ENCODE assay signal across 1 cellular context in genomic region chr17:46870116-46870803, GRCh38.
TF ChIP-seq lines count a peak whose summit lies in the region.

No MANE protein-coding gene starts in this region.

TF ChIP-seq in HepG2, 621 proteins besides CTCF, POLR2A, EP300 and RAD21 (continued from another document and continues in another):
- TF ChIP-seq ZNF564 (CRISPR knock-in tag; IDR thresholded peaks at IDR 0.05) (no peak), POLR2G (IDR thresholded peaks at IDR 0.05; ENCODE audit: low read depth, low read length) (peak; percentile 61), MXD1 (CRISPR knock-in tag; IDR thresholded peaks at IDR 0.05) (no peak; the same call in 1 of the 2 replicates), ZFP82 (CRISPR knock-in tag; IDR thresholded peaks at IDR 0.05; ENCODE audit: borderline replicate concordance) (no peak), ERF (CRISPR knock-in tag; IDR thresholded peaks at IDR 0.05) (peak; percentile 26; the same call in 1 of the 2 replicates), HMGXB4 (CRISPR knock-in tag; IDR thresholded peaks at IDR 0.05; ENCODE audit: borderline replicate concordance in 1 of 2, low read depth in 1 of 2) (peak in 1 of 2 experiments; percentile 14; a peak in 1 of 4 replicates), GPN1 (CRISPR knock-in tag; IDR thresholded peaks at IDR 0.05; ENCODE audit: borderline replicate concordance) (no peak), ZNF691 (CRISPR knock-in tag; IDR thresholded peaks at IDR 0.05; ENCODE audit: borderline replicate concordance, low read depth) (no peak), ZNF382 (CRISPR knock-in tag; IDR thresholded peaks at IDR 0.05; ENCODE audit: borderline replicate concordance) (no peak), LBX2 (CRISPR knock-in tag; IDR thresholded peaks at IDR 0.05; ENCODE audit: borderline replicate concordance) (no peak), ZNF484 (CRISPR knock-in tag; IDR thresholded peaks at IDR 0.05; ENCODE audit: borderline replicate concordance, low read depth) (no peak), HIC2 (CRISPR knock-in tag; IDR thresholded peaks at IDR 0.05; ENCODE audit: low read depth) (peak; percentile 62), ZFAT (CRISPR knock-in tag; conservative IDR thresholded peaks at IDR 0.05) (no peak), GATAD1 (CRISPR knock-in tag; IDR thresholded peaks at IDR 0.05) (peak; percentile 30; the same call in 1 of the 2 replicates), ZBTB26 (CRISPR knock-in tag; IDR thresholded peaks at IDR 0.05; ENCODE audit: borderline replicate concordance) (peak; percentile 79; the same call in 1 of the 2 replicates), THYN1 (CRISPR knock-in tag; IDR thresholded peaks at IDR 0.05; ENCODE audit: borderline replicate concordance, low read depth) (no peak), ZNF281 (CRISPR knock-in tag; IDR thresholded peaks at IDR 0.05; ENCODE audit: borderline replicate concordance) (no peak), ZNF138 (CRISPR knock-in tag; IDR thresholded peaks at IDR 0.05; ENCODE audit: low read depth) (no peak), SNRNP70 (IDR thresholded peaks at IDR 0.05; ENCODE audit: low read depth, low read length) (no peak), ZNF446 (CRISPR knock-in tag; IDR thresholded peaks at IDR 0.05) (no peak), ZBTB34 (CRISPR knock-in tag; IDR thresholded peaks at IDR 0.05) (0 out of 2 replicates have a peak, but pooled peaks have one; percentile 41), RXRA (CRISPR knock-in tag; IDR thresholded peaks at IDR 0.05) (no peak), ZNF572 (CRISPR knock-in tag; IDR thresholded peaks at IDR 0.05) (peak; percentile 72; the same call in 1 of the 2 replicates), HOXA9 (CRISPR knock-in tag; IDR thresholded peaks at IDR 0.05; ENCODE audit: borderline replicate concordance) (no peak), SOX6 (IDR thresholded peaks at IDR 0.05) (no peak), SOX6 (CRISPR knock-in tag; IDR thresholded peaks at IDR 0.05) (peak; percentile 57), ARNTL (CRISPR knock-in tag; IDR thresholded peaks at IDR 0.05) (no peak), HBP1 (CRISPR knock-in tag; IDR thresholded peaks at IDR 0.05; ENCODE audit: low read depth) (no peak), ZBTB8A (CRISPR knock-in tag; IDR thresholded peaks at IDR 0.05; ENCODE audit: borderline replicate concordance, low read depth) (no peak), RORA (CRISPR knock-in tag; IDR thresholded peaks at IDR 0.05) (no peak), ZNF746 (CRISPR knock-in tag; IDR thresholded peaks at IDR 0.05) (no peak), HNRNPUL1 (IDR thresholded peaks at IDR 0.05; ENCODE audit: low read depth, low read length) (peak; percentile 81), FOXJ3 (CRISPR knock-in tag; IDR thresholded peaks at IDR 0.05; ENCODE audit: borderline replicate concordance) (no peak), ZNF609 (CRISPR knock-in tag; IDR thresholded peaks at IDR 0.05; ENCODE audit: borderline replicate concordance) (no peak; the same call in 1 of the 2 replicates), BORCS8-MEF2B (CRISPR knock-in tag; IDR thresholded peaks at IDR 0.05) (peak; percentile 41; the same call in 1 of the 2 replicates), U2AF2 (IDR thresholded peaks at IDR 0.05; ENCODE audit: low read depth, low read length) (no peak), ELF3 (CRISPR knock-in tag; IDR thresholded peaks at IDR 0.05) (peak; percentile 41; the same call in 1 of the 2 replicates), GMEB2 (CRISPR knock-in tag; IDR thresholded peaks at IDR 0.05; ENCODE audit: low read depth) (no peak)
